ENCODE assay signal across 19 cellular contexts in genomic region chr3:127079211-127079610, GRCh38.
"Had no signal": no experiment of that assay in that cellular context is flagged by ENCODE, and none has a peak within 500 bp of the region (broad histone marks: within the 10 kb centered on the region; RNA-seq: fewer than 3 reads in every experiment).

No MANE protein-coding gene starts in this region.

- H3K9me3 ChIP-seq: colonic mucosa, thoracic aorta, upper lobe of left lung had no signal

- H3K36me3 ChIP-seq: colonic mucosa, thoracic aorta, upper lobe of left lung had no signal

- H3K27ac Mint-ChIP-seq: activated CD4-positive, alpha-beta T cell treated with anti-CD3 and anti-CD28 coated beads, Interleukin-2, amount 10 ng/mL, durations not matched to agents 24 days and 14 days; activated CD8-positive, alpha-beta memory T cell treated with anti-CD3 and anti-CD28 coated beads, Interleukin-2, amount 10 ng/mL, durations not matched to agents 7 days and 5 days; activated CD8-positive, alpha-beta T cell treated with anti-CD3 and anti-CD28 coated beads for 36 hours; activated naive CD8-positive, alpha-beta T cell treated with anti-CD3 and anti-CD28 coated beads for 36 hours; effector memory CD8-positive, alpha-beta T cell; memory B cell had no signal

- H3K4me1 ChIP-seq: colonic mucosa had no signal

- H3K27me3 Mint-ChIP-seq: activated CD4-positive, alpha-beta T cell treated with anti-CD3 and anti-CD28 coated beads, Interleukin-2, amount 10 ng/mL, durations not matched to agents 24 days and 14 days; activated CD8-positive, alpha-beta T cell treated with anti-CD3 and anti-CD28 coated beads for 36 hours; activated naive CD8-positive, alpha-beta T cell treated with anti-CD3 and anti-CD28 coated beads for 36 hours; central memory CD8-positive, alpha-beta T cell had no signal

- DNase-seq: activated CD4-positive, alpha-beta T cell treated with anti-CD3 and anti-CD28 coated beads, Interleukin-2, amount 10 ng/mL, durations not matched to agents 24 days and 14 days; activated CD8-positive, alpha-beta memory T cell treated with anti-CD3 and anti-CD28 coated beads, Interleukin-2, amount 10 ng/mL, durations not matched to agents 7 days and 5 days; activated CD8-positive, alpha-beta T cell treated with anti-CD3 and anti-CD28 coated beads for 36 hours; activated naive CD4-positive, alpha-beta T cell treated with Interleukin-2 at 50 U/mL for 16 hours; activated naive CD8-positive, alpha-beta T cell treated with anti-CD3 and anti-CD28 coated beads for 36 hours; colonic mucosa; effector memory CD8-positive, alpha-beta T cell; foreskin melanocyte; hippocampal formation; occipital lobe; stimulated activated CD4-positive, alpha-beta T cell treated with anti-CD3 and anti-CD28 coated beads, Interleukin-4, amount 100 ng/mL, for 24 hours; stimulated activated naive CD4-positive, alpha-beta T cell treated with Interleukin-2 at 50 U/mL for 16 hours; upper lobe of left lung had no signal

- H3K27ac ChIP-seq: colonic mucosa, dorsolateral prefrontal cortex, thoracic aorta, upper lobe of left lung had no signal

- H3K36me3 Mint-ChIP-seq: activated CD8-positive, alpha-beta memory T cell treated with anti-CD3 and anti-CD28 coated beads, Interleukin-2, amount 10 ng/mL, durations not matched to agents 7 days and 5 days; activated naive CD8-positive, alpha-beta T cell treated with anti-CD3 and anti-CD28 coated beads for 36 hours; memory B cell had no signal

- H3K4me3 ChIP-seq: colonic mucosa, dorsolateral prefrontal cortex, thoracic aorta, upper lobe of left lung had no signal

- H3K4me3 Mint-ChIP-seq: activated CD4-positive, alpha-beta T cell treated with anti-CD3 and anti-CD28 coated beads, Interleukin-2, amount 10 ng/mL, durations not matched to agents 24 days and 14 days; activated CD8-positive, alpha-beta memory T cell treated with anti-CD3 and anti-CD28 coated beads, Interleukin-2, amount 10 ng/mL, durations not matched to agents 7 days and 5 days; activated CD8-positive, alpha-beta T cell treated with anti-CD3 and anti-CD28 coated beads for 36 hours; activated naive CD8-positive, alpha-beta T cell treated with anti-CD3 and anti-CD28 coated beads for 36 hours; central memory CD8-positive, alpha-beta T cell; effector memory CD8-positive, alpha-beta T cell; memory B cell had no signal

- H3K4me1 Mint-ChIP-seq: activated naive CD8-positive, alpha-beta T cell treated with anti-CD3 and anti-CD28 coated beads for 36 hours had no signal

- ATAC-seq: activated CD4-positive, CD25-positive, alpha-beta regulatory T cell treated with anti-CD3 and anti-CD28 coated beads, Interleukin-2, amount 50 U/mL, for 24 hours; activated CD8-positive, alpha-beta memory T cell treated with anti-CD3 and anti-CD28 coated beads, Interleukin-2, amount 10 ng/mL, durations not matched to agents 7 days and 5 days; activated CD8-positive, alpha-beta T cell treated with anti-CD3 and anti-CD28 coated beads for 36 hours; effector memory CD8-positive, alpha-beta T cell; esophagus mucosa had no signal

- H3K9me3 Mint-ChIP-seq: activated CD4-positive, alpha-beta T cell treated with anti-CD3 and anti-CD28 coated beads, Interleukin-2, amount 10 ng/mL, durations not matched to agents 24 days and 14 days; activated CD8-positive, alpha-beta T cell treated with anti-CD3 and anti-CD28 coated beads for 36 hours; activated naive CD8-positive, alpha-beta T cell treated with anti-CD3 and anti-CD28 coated beads for 36 hours; central memory CD8-positive, alpha-beta T cell; effector memory CD8-positive, alpha-beta T cell; memory B cell had no signal

- H3K27me3 ChIP-seq: colonic mucosa, dorsolateral prefrontal cortex, upper lobe of left lung had no signal
